ENCODE assay signal across 9 cellular contexts in genomic region chr10:88787463-88787862, GRCh38. TPM values are rescaled to one million over a fixed set of nuclear protein-coding genes. Genes with fewer than 3 reads are reported as not detected.
"Had no signal": no experiment of that assay in that cellular context is flagged by ENCODE, and none has a peak within 500 bp of the region (broad histone marks: within the 10 kb centered on the region; RNA-seq: fewer than 3 reads in every experiment).

No MANE protein-coding gene starts in this region.

- H3K4me3 ChIP-seq: GM12878 had no signal

- ATAC-seq: GM12878 had no signal

- DNase-seq: GDM1, GF-D8 had no signal

- FAIRE-seq: G401.6, GM12878, GM12891, GM12892, GM18507, GM19239 had no signal

RNA-seq across cellular contexts. Expression of gene LIPM, which starts 15.1 kb away (rescaled TPM):
- total RNA-seq: G401, GM12878 had no signal
- polyA plus RNA-seq: GM12878 had no signal

RNA-seq across cellular contexts. Expression of gene LIPN, which starts 27.6 kb away (rescaled TPM):
- total RNA-seq: G401 had no signal
